In the genomic region with DNA sequence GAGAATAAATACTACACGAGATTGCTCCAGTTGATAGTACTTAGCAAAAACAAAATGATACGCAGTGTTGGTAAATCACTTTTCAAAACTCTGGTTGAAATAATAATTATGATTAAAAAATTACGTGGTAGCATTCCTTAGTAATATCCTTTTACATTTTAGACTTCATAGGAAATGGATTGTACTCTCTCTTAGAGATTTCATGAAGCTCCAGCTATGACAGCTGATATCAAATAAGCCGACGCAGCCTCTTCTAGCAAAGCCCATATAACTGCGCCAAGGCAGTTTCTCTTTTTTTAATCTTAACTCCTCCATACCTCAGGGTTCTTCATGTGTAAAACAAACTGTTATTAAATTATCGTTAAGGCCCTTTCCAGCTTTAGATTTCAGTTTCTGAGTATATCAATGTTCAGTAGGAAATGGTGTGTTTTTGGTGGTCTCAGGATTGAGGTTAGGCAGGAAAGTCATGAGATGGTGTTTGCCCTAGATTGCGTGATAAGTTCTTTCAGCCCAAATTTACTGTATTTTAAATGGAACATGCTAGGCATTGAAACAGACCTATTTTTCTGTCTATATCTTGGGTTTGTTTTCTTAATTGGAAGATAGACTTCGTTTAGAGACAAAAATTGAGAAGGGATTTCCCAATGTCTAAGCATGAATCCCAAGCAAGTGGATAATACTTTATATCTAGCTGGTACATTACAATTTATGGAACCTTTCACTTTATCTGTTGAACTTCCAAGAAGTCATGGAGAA, we compare ENCODE assay signal across 8 cellular contexts. TPM values are rescaled to one million over a fixed set of nuclear protein-coding genes. Genes with fewer than 3 reads are reported as not detected.
A peak's percentile ranks its signal among the peaks of the same experiment; 100 is the strongest.
DNase-seq lines count a peak whose midpoint lies in the region; ATAC-seq and TF ChIP-seq lines count a peak whose summit lies in the region.

No MANE protein-coding gene starts in this region.

- TF ChIP-seq CTCF in mammary epithelial cell (conservative IDR thresholded peaks at IDR 0.05 in 1 of 2, IDR thresholded peaks at IDR 0.05 in 1 of 2; ENCODE audit: extremely low read depth in 1 of 2, insufficient read depth in 1 of 2, low read depth in 1 of 2, low read length in 2 of 2) = no peak
- no peak for TF ChIP-seq CTCF in mucosa of descending colon (IDR thresholded peaks at IDR 0.05)
- TF ChIP-seq CTCF in GM10248 (IDR thresholded peaks at IDR 0.05; ENCODE audit: control extremely low read depth, extremely low read depth, low read depth, missing control alignments) = no peak

- in situ Hi-C loops in mammary epithelial cell (cut with MboI; ENCODE audit: low sequenced_read_pairs in 2 of 2) = no loop called here

- dilution Hi-C loops in mammary epithelial cell (cut with HindIII; ENCODE audit: low sequenced_read_pairs) = no loop called here

- H4K20me1 ChIP-seq in mammary epithelial cell (ENCODE audit: insufficient read depth, low read length) = no peaks in the 10 kb centered on the region

- H3K9me3 Mint-ChIP-seq in stimulated activated naive CD8-positive, alpha-beta T cell treated with anti-CD3 and anti-CD28 coated beads, Interleukin-15, Interleukin-2, amounts not matched to agents 100 ng/mL and 50 ng/mL, for 24 hours = no peaks in the 10 kb centered on the region

- H3K9ac ChIP-seq in mammary epithelial cell (ENCODE audit: insufficient read depth, low read length) = peak overlapping the region; percentile 2

- H3K27me3 ChIP-seq in mammary epithelial cell (ENCODE audit: insufficient read depth, low read length) = no peaks in the 10 kb centered on the region

- peak overlapping the region; percentile 68 to 87 (median 72) for H3K4me3 ChIP-seq in mammary epithelial cell (replicated peaks in 1 of 3; ENCODE audit: insufficient read depth in 1 of 3, low read depth in 2 of 3, low read length in 3 of 3)
- H3K4me3 ChIP-seq in mucosa of descending colon = peak overlapping the region; percentile 83

- ATAC-seq in stimulated activated naive CD8-positive, alpha-beta T cell treated with anti-CD3 and anti-CD28 coated beads, Interleukin-15, Interleukin-2, amounts not matched to agents 100 U/mL and 50 U/mL, for 24 hours = no peak
- no peak for ATAC-seq in mucosa of descending colon
- no peak for ATAC-seq in GM18858 (IDR thresholded peaks at IDR 0.05; ENCODE audit: unreplicated experiment)

- peak overlapping the region; percentile 87 for H3K4me2 ChIP-seq in mammary epithelial cell (ENCODE audit: insufficient read depth, low read depth, low read length)

- H3K36me3 ChIP-seq in mammary epithelial cell (ENCODE audit: insufficient read depth, low read length) = no peaks in the 10 kb centered on the region
- no peaks in the 10 kb centered on the region for H3K36me3 ChIP-seq in mucosa of descending colon (ENCODE audit: low read depth)

- no TSS peak for BruUV-seq in mammary epithelial cell (replicated peaks; lab: Mats Ljungman, UMichigan)

- WGBS in mammary epithelial cell (ENCODE audit: low coverage, missing lambda C conversion rate) = 43% methylated on average over 9 of the region's 9 CpGs

- intact Hi-C loops in mammary epithelial cell (cut with micrococcal nuclease) = loop anchor here (2.0 kb wide), 1 partner anchor 14 kb away; no protein-coding TSS in a partner anchor
- intact Hi-C loops in mucosa of descending colon (cut with DNase I, micrococcal nuclease) = loop anchor here in 1 of 2 donors (5.0 kb wide), 1 partner anchor 43 kb away; no protein-coding TSS in a partner anchor

- peaks cover 22% of the 10 kb centered on the region for H3K79me2 ChIP-seq in mammary epithelial cell (ENCODE audit: insufficient read depth, low read length)

- no peak for DNase-seq in stimulated activated naive CD8-positive, alpha-beta T cell treated with anti-CD3 and anti-CD28 coated beads, Interleukin-15, Interleukin-2, amounts not matched to agents 100 U/mL and 50 U/mL, for 24 hours
- DNase-seq in mammary epithelial cell (no peak), mucosa of descending colon (peak in 1 of 3 donors; percentile 22), GM10248 (ENCODE audit: extremely low spot score) (no peak)
- DNase-seq in stimulated activated CD4-positive, alpha-beta T cell treated with anti-CD3 and anti-CD28 coated beads, Interleukin-2, amount 100 ng/mL, for 48 hours = no peak
- DNase-seq in activated CD4-positive, alpha-beta T cell treated with anti-CD3 and anti-CD28 coated beads for 4 hours = no peak

- POLR2A ChIA-PET in GM10248 (lab: Yijun Ruan, JAX) = no interaction called here

- H3K27me3 Mint-ChIP-seq in stimulated activated naive CD8-positive, alpha-beta T cell treated with anti-CD3 and anti-CD28 coated beads, Interleukin-15, Interleukin-2, amounts not matched to agents 100 ng/mL and 50 ng/mL, for 24 hours = no peaks in the 10 kb centered on the region

- H3K9me3 ChIP-seq in mammary epithelial cell (replicated peaks; ENCODE audit: insufficient read depth, low read length) = no peaks in the 10 kb centered on the region
- H3K9me3 ChIP-seq in mucosa of descending colon = no peaks in the 10 kb centered on the region

- H3K4me3 Mint-ChIP-seq in stimulated activated naive CD8-positive, alpha-beta T cell treated with anti-CD3 and anti-CD28 coated beads, Interleukin-15, Interleukin-2, amounts not matched to agents 100 ng/mL and 50 ng/mL, for 24 hours = peak overlapping the region; percentile 72

- H3K27ac ChIP-seq in mammary epithelial cell (ENCODE audit: insufficient read depth, low read depth, low read length) = peak overlapping the region; percentile 73

- peaks cover 24% of the 10 kb centered on the region for H3K4me1 Mint-ChIP-seq in stimulated activated naive CD8-positive, alpha-beta T cell treated with anti-CD3 and anti-CD28 coated beads, Interleukin-15, Interleukin-2, amounts not matched to agents 100 ng/mL and 50 ng/mL, for 24 hours (ENCODE audit: low read depth)

- CTCF ChIA-PET in mammary epithelial cell (lab: Charles Lee; ENCODE audit: low non-redundant PET) = no interaction called here
- CTCF ChIA-PET in GM10248 (lab: Yijun Ruan, JAX) = interaction anchor here (1.0 to 6.2 kb wide), 5 partner anchors 10 to 44 kb away, joined by 3 to 39 read pairs (median 4); no protein-coding TSS in a partner anchor

- peak overlapping the region; percentile 97 for H2AFZ ChIP-seq in mammary epithelial cell (ENCODE audit: low read depth, low read length)

- H3K27ac Mint-ChIP-seq in stimulated activated naive CD8-positive, alpha-beta T cell treated with anti-CD3 and anti-CD28 coated beads, Interleukin-15, Interleukin-2, amounts not matched to agents 100 ng/mL and 50 ng/mL, for 24 hours = peak overlapping the region; percentile 45

- peaks cover 23% of the 10 kb centered on the region for H3K4me1 ChIP-seq in mammary epithelial cell (ENCODE audit: insufficient read depth, low read length)
- H3K4me1 ChIP-seq in mucosa of descending colon (ENCODE audit: low read depth) = no peaks in the 10 kb centered on the region

- H3K36me3 Mint-ChIP-seq in stimulated activated naive CD8-positive, alpha-beta T cell treated with anti-CD3 and anti-CD28 coated beads, Interleukin-15, Interleukin-2, amounts not matched to agents 100 ng/mL and 50 ng/mL, for 24 hours (ENCODE audit: low read depth) = peaks cover 6% of the 10 kb centered on the region

RNA-seq across cellular contexts. Expression of a gene that starts 0.9 kb away (rescaled TPM):
- total RNA-seq in mammary epithelial cell (10 to 100 TPM; 30.1 to 34.5 TPM), mucosa of descending colon (100 to 1,000 TPM in 1 of 3 donors, 10 to 100 TPM in 1, 1 to 10 TPM in 1; 6.5 to 126 (median 20.9) TPM)
- polyA plus RNA-seq in mammary epithelial cell = 21.0 TPM
- 82.1 TPM for polyA minus RNA-seq in mammary epithelial cell
